8 cellular contexts compared by ENCODE assay signal in the genomic region with DNA sequence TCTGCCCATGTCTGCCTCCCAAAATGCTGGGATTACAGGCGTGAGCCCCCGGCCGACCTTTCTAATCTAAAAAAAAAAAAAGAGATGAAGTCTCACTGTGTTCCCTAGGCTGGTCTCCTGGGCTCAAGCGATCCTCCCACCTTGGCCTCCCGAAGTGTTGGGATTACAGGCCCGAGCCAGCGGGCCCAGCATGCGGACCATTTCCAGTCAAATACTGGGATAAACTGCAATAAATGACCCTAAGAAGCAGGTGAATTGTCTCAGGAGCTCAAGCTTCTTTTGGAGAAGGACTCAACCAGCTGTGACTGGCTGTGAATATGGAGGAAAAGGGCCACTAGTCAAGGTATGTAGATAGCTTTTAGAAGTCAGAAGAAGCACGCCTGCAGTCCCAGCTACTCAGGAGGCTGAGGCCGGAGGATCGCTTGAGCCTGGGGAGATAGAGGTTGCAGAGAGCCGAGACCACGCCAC. TPM values are rescaled to one million over a fixed set of nuclear protein-coding genes. Genes with fewer than 3 reads are reported as not detected.
A peak's percentile ranks its signal among the peaks of the same experiment; 100 is the strongest.
DNase-seq lines count a peak whose midpoint lies in the region; ATAC-seq and TF ChIP-seq lines count a peak whose summit lies in the region.

No MANE protein-coding gene starts in this region.

- H3K4me3 Mint-ChIP-seq in WTC11, result peak overlapping the region; percentile 66

- TF ChIP-seq CTCF in WTC11 (IDR thresholded peaks at IDR 0.05), result no peak
- no peak for TF ChIP-seq CTCF in hepatocyte (IDR thresholded peaks at IDR 0.05; ENCODE audit: poor library complexity)

- H3K27ac Mint-ChIP-seq in WTC11, result no peak overlapping the region

- peak overlapping the region; percentile 11 for H3K4me3 ChIP-seq in hepatocyte

- peak; percentile 40 for DNase-seq in DMS 273 (lab: John Stamatoyannopoulos, UW; ENCODE audit: unreplicated experiment)
- no peak for DNase-seq in DMS 273 treated with DMSO at 0.1 percent for 48 hours (lab: John Stamatoyannopoulos, UW)
- DNase-seq in WTC11 (ENCODE audit: low spot score), result no peak
- DNase-seq in hepatocyte (ENCODE audit: low spot score), result no peak
- no peak for DNase-seq in stimulated activated naive CD8-positive, alpha-beta T cell treated with anti-CD3 and anti-CD28 coated beads, Interleukin-15, Interleukin-2, amounts not matched to agents 100 U/mL and 50 U/mL, for 24 hours
- no peak for DNase-seq in NCI-H748 (lab: John Stamatoyannopoulos, UW; ENCODE audit: unreplicated experiment)
- no peak for DNase-seq in NCI-H2171 treated with DMSO at 0.1 percent for 48 hours (lab: John Stamatoyannopoulos, UW)

- H3K4me1 Mint-ChIP-seq in WTC11, result peaks cover 13% of the 10 kb centered on the region

- 87% methylated on average over 13 of the region's 13 CpGs for WGBS in hepatocyte (ENCODE audit: low lambda C conversion rate, missing lambda C conversion rate)

- H3K27ac ChIP-seq in hepatocyte, result peak overlapping the region; percentile 66

- peaks cover 3% of the 10 kb centered on the region for H4K20me1 ChIP-seq in hepatocyte (ENCODE audit: insufficient read depth, poor library complexity, severe bottlenecking)

- CTCF ChIA-PET in WTC11 (lab: Charles Lee), result interaction anchor here (0.6 to 3.0 kb wide), 26 partner anchors 9 to 488 kb away, joined by 3 to 48 read pairs (median 4); no protein-coding TSS in a partner anchor

- ATAC-seq in WTC11 (no peak), GM18498 (IDR thresholded peaks at IDR 0.05; ENCODE audit: unreplicated experiment) (no peak)
- peak; percentile 1 for ATAC-seq in stimulated activated naive CD8-positive, alpha-beta T cell treated with anti-CD3 and anti-CD28 coated beads, Interleukin-15, Interleukin-2, amounts not matched to agents 100 U/mL and 50 U/mL, for 24 hours

- peak overlapping the region; percentile 92 for H2AFZ ChIP-seq in hepatocyte

- no peaks in the 10 kb centered on the region for H3K9me3 ChIP-seq in hepatocyte (ENCODE audit: low read depth)

- H3K9me2 ChIP-seq in hepatocyte (replicated peaks; ENCODE audit: insufficient read depth), result no peaks in the 10 kb centered on the region

- H3K27me3 Mint-ChIP-seq in WTC11 (ENCODE audit: low read depth), result no peaks in the 10 kb centered on the region; the same call in 1 of the 2 replicates

- no peaks in the 10 kb centered on the region for H3K36me3 ChIP-seq in hepatocyte (replicated peaks; ENCODE audit: insufficient read depth, low read depth)

- no peaks in the 10 kb centered on the region for H3K9me3 Mint-ChIP-seq in WTC11

- peaks cover 26% of the 10 kb centered on the region for H3K79me2 ChIP-seq in hepatocyte

- peaks cover 11% of the 10 kb centered on the region for H3K4me1 ChIP-seq in hepatocyte (ENCODE audit: insufficient read depth)

- peak overlapping the region; percentile 77 for H3K4me2 ChIP-seq in hepatocyte

- POLR2A ChIA-PET in WTC11 (lab: Charles Lee), result interaction anchor here (0.5 to 1.7 kb wide), 3 partner anchors 36 to 723 kb away, joined by 3 to 10 read pairs (median 4); partner anchors contain the start of gene CUL2

- no peaks in the 10 kb centered on the region for H3K36me3 Mint-ChIP-seq in WTC11

- H3K27me3 ChIP-seq in hepatocyte, result no peaks in the 10 kb centered on the region

TF ChIP-seq in WTC11, 78 proteins besides CTCF, POLR2A, EP300 and RAD21:
- TF ChIP-seq ARID4B (CRISPR knock-in tag; IDR thresholded peaks at IDR 0.05; ENCODE audit: borderline replicate concordance) (0 out of 2 replicates have a peak, but pooled peaks have one; percentile 51), RORB (CRISPR knock-in tag; IDR thresholded peaks at IDR 0.05) (no peak), ELF4 (CRISPR knock-in tag; IDR thresholded peaks at IDR 0.05; ENCODE audit: low read depth) (0 out of 2 replicates have a peak, but pooled peaks have one; percentile 41), ZNF425 (CRISPR knock-in tag; conservative IDR thresholded peaks at IDR 0.05) (no peak)
- TF ChIP-seq, protein P1, sequence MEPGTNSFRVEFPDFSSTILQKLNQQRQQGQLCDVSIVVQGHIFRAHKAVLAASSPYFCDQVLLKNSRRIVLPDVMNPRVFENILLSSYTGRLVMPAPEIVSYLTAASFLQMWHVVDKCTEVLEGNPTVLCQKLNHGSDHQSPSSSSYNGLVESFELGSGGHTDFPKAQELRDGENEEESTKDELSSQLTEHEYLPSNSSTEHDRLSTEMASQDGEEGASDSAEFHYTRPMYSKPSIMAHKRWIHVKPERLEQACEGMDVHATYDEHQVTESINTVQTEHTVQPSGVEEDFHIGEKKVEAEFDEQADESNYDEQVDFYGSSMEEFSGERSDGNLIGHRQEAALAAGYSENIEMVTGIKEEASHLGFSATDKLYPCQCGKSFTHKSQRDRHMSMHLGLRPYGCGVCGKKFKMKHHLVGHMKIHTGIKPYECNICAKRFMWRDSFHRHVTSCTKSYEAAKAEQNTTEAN (CRISPR knock-in tag; IDR thresholded peaks at IDR 0.05), result 0 out of 2 replicates have a peak, but pooled peaks have one; percentile 29

RNA-seq across cellular contexts. Expression of gene CREM, which starts 0.6 kb away (rescaled TPM):
- total RNA-seq in WTC11 (2021) (17.3 to 23.6 TPM (median 18.3 TPM) in 3 replicates), hepatocyte (53.2 and 58.0 TPM in 2 replicates)
- 38.3 and 41.9 TPM in 2 replicates for polyA plus RNA-seq in hepatocyte

RNA-seq across cellular contexts. Expression of gene CUL2, which starts 36.0 kb away (rescaled TPM):
- total RNA-seq in WTC11 (2021) (32.0 to 38.3 TPM (median 32.5 TPM) in 3 replicates), hepatocyte (25.3 and 34.4 TPM in 2 replicates)
- 23.3 and 25.8 TPM in 2 replicates for polyA plus RNA-seq in hepatocyte
